Comparison of ENCODE assay signal across 1 cellular context in the genomic region with DNA sequence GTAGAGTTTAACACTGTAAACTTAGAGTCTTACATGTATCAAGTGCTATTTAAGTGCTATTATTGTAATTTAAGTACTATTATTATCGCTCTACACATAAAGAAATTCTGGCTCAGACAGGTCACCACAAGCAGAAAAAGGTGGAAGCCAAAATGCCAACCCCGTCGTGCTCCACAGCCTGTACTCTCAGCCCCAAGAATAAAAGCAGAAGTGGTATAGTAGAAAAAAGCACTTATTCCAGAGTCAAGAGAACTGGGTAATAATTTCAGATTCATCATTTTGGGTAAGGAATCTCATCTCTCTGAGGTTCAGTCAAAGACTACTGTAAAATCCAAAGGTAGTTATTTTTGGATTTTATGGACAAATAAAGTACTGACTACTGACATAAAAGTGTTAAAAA.
TF ChIP-seq lines count a peak whose summit lies in the region.

No MANE protein-coding gene starts in this region.

TF ChIP-seq in H1, 55 proteins besides CTCF, POLR2A, EP300 and RAD21:
- no peak for TF ChIP-seq CBX8 (IDR thresholded peaks at IDR 0.05; ENCODE audit: borderline replicate concordance, low read depth, low read length)
- TF ChIP-seq KDM4A (IDR thresholded peaks at IDR 0.05; ENCODE audit: low read depth, low read length, severe bottlenecking), result no peak
